Comparison of ENCODE assay signal across 25 cellular contexts in genomic region chr18:70338890-70339289, GRCh38.
"Had no signal": no experiment of that assay in that cellular context is flagged by ENCODE, and none has a peak within 500 bp of the region (broad histone marks: within the 10 kb centered on the region; RNA-seq: fewer than 3 reads in every experiment).

No MANE protein-coding gene starts in this region.

- H3K4me3 Mint-ChIP-seq: activated B cell treated with CpG ODN at 0.5 μM for 24 hours; activated CD4-positive, alpha-beta T cell treated with anti-CD3 and anti-CD28 coated beads, Interleukin-2, amount 10 ng/mL, durations not matched to agents 24 days and 14 days; activated CD8-positive, alpha-beta memory T cell treated with anti-CD3 and anti-CD28 coated beads, Interleukin-2, amount 10 ng/mL, durations not matched to agents 7 days and 5 days; activated naive CD8-positive, alpha-beta T cell; activated T-cell treated with anti-CD3 and anti-CD28 coated beads, Interleukin-2, amount 50 U/mL, for 4 hours; T-cell had no signal

- H3K27ac ChIP-seq: brain microvascular endothelial cell, cardiac muscle cell, SK-N-MC had no signal

- H3K27me3 ChIP-seq: brain microvascular endothelial cell, cardiac muscle cell had no signal

- H3K27ac Mint-ChIP-seq: activated B cell treated with CpG ODN at 0.5 μM for 24 hours; activated CD4-positive, alpha-beta T cell treated with anti-CD3 and anti-CD28 coated beads, Interleukin-2, amount 10 ng/mL, durations not matched to agents 24 days and 14 days; activated CD8-positive, alpha-beta memory T cell treated with anti-CD3 and anti-CD28 coated beads, Interleukin-2, amount 10 ng/mL, durations not matched to agents 7 days and 5 days; activated naive CD8-positive, alpha-beta T cell; T-cell had no signal

- H3K4me1 Mint-ChIP-seq: activated B cell treated with CpG ODN at 0.5 μM for 24 hours; activated CD4-positive, alpha-beta T cell treated with anti-CD3 and anti-CD28 coated beads, Interleukin-2, amount 10 ng/mL, durations not matched to agents 24 days and 14 days; activated CD8-positive, alpha-beta memory T cell treated with anti-CD3 and anti-CD28 coated beads, Interleukin-2, amount 10 ng/mL, durations not matched to agents 7 days and 5 days; T-cell had no signal

- DNase-seq: activated B cell treated with CpG ODN at 0.5 μM for 24 hours; activated CD4-positive, alpha-beta T cell treated with anti-CD3 and anti-CD28 coated beads for 1 hour; activated CD4-positive, alpha-beta T cell treated with anti-CD3 and anti-CD28 coated beads, Interleukin-2, amount 10 ng/mL, durations not matched to agents 24 days and 14 days; activated CD4-positive, alpha-beta T cell treated with anti-CD3 and anti-CD28 coated beads, Interleukin-2, amount 50 U/mL, for 48 hours; activated CD8-positive, alpha-beta memory T cell treated with anti-CD3 and anti-CD28 coated beads, Interleukin-2, amount 10 ng/mL, durations not matched to agents 7 days and 5 days; activated effector memory CD4-positive, alpha-beta T cell treated with anti-CD3 and anti-CD28 coated beads, Interleukin-2, amount 50 U/mL, for 16 hours; activated naive CD4-positive, alpha-beta T cell treated with Interleukin-2 at 50 U/mL for 16 hours; activated T-cell treated with anti-CD3 and anti-CD28 coated beads, Interleukin-2, amount 50 U/mL, for 4 hours; amygdala; brain microvascular endothelial cell; Kasumi-1; KBM-7; NCI-H1105 treated with DMSO at 0.1 percent for 48 hours; NCI-H1436 treated with DMSO at 0.1 percent for 48 hours; NCI-H187; NCI-H2081; NCI-H510A treated with DMSO at 0.1 percent for 48 hours; NCI-H69; SIG-M5; T-cell; T-helper 2 cell; T1000 had no signal

- ATAC-seq: activated CD8-positive, alpha-beta memory T cell treated with anti-CD3 and anti-CD28 coated beads, Interleukin-2, amount 10 ng/mL, durations not matched to agents 7 days and 5 days; activated T-cell treated with anti-CD3 and anti-CD28 coated beads, Interleukin-2, amount 50 U/mL, for 4 hours; T-cell had no signal

- H3K36me3 Mint-ChIP-seq: activated CD8-positive, alpha-beta memory T cell treated with anti-CD3 and anti-CD28 coated beads, Interleukin-2, amount 10 ng/mL, durations not matched to agents 7 days and 5 days; activated naive CD8-positive, alpha-beta T cell; T-cell had no signal

- H3K9me3 Mint-ChIP-seq: activated CD4-positive, alpha-beta T cell treated with anti-CD3 and anti-CD28 coated beads, Interleukin-2, amount 10 ng/mL, durations not matched to agents 24 days and 14 days had no signal

- H3K36me3 ChIP-seq: brain microvascular endothelial cell, cardiac muscle cell had no signal

- H3K4me3 ChIP-seq: cardiac muscle cell, SK-N-MC had no signal

- H3K27me3 Mint-ChIP-seq: activated B cell treated with CpG ODN at 0.5 μM for 24 hours; activated CD4-positive, alpha-beta T cell treated with anti-CD3 and anti-CD28 coated beads, Interleukin-2, amount 10 ng/mL, durations not matched to agents 24 days and 14 days; activated CD8-positive, alpha-beta memory T cell treated with anti-CD3 and anti-CD28 coated beads, Interleukin-2, amount 10 ng/mL, durations not matched to agents 7 days and 5 days; activated naive CD8-positive, alpha-beta T cell; T-cell had no signal
